In genomic region chr17:60305141-60305540, GRCh38 we compare ENCODE assay signal across 8 cellular contexts.
DNase-seq lines count a peak whose midpoint lies in the region; ATAC-seq and TF ChIP-seq lines count a peak whose summit lies in the region.

No MANE protein-coding gene starts in this region.

- peak overlapping the region; percentile 37 for H3K4me3 Mint-ChIP-seq in activated naive CD8-positive, alpha-beta T cell treated with anti-CD3 and anti-CD28 coated beads, Interleukin-2, amount 10 ng/mL, durations not matched to agents 7 days and 5 days

- intact Hi-C loops in Right ventricle myocardium superior (cut with DNase I) (no loop called here), left ventricle myocardium inferior (cut with micrococcal nuclease) (no loop called here)

- TF ChIP-seq CTCF in left ventricle myocardium inferior (IDR thresholded peaks at IDR 0.05; ENCODE audit: borderline replicate concordance): no peak

- H3K9me3 ChIP-seq in left ventricle myocardium inferior (replicated peaks): no peaks in the 10 kb centered on the region
- no peaks in the 10 kb centered on the region for H3K9me3 ChIP-seq in MG63

- H3K36me3 ChIP-seq in left ventricle myocardium inferior: peaks cover 10% of the 10 kb centered on the region
- no peaks in the 10 kb centered on the region; the same call in none of the 2 replicates for H3K36me3 ChIP-seq in MG63

- DNase-seq in Right ventricle myocardium superior (no peak), left ventricle myocardium inferior (no peak), putamen (ENCODE audit: low spot score) (peak; percentile 81), NCI-H526 treated with DMSO at 0.1 percent for 48 hours (lab: John Stamatoyannopoulos, UW) (no peak), H4 (ENCODE audit: low spot score) (no peak), MG63 (no peak)
- DNase-seq in activated naive CD8-positive, alpha-beta T cell treated with anti-CD3 and anti-CD28 coated beads, Interleukin-2, amount 10 ng/mL, durations not matched to agents 7 days and 5 days: no peak

- H3K27me3 ChIP-seq in left ventricle myocardium inferior (ENCODE audit: low read depth) (no peaks in the 10 kb centered on the region), MG63 (no peaks in the 10 kb centered on the region)

- H3K9me3 Mint-ChIP-seq in activated naive CD8-positive, alpha-beta T cell treated with anti-CD3 and anti-CD28 coated beads, Interleukin-2, amount 10 ng/mL, durations not matched to agents 7 days and 5 days: no peaks in the 10 kb centered on the region

- ATAC-seq in Right ventricle myocardium superior (ENCODE audit: poor library complexity) (peak; percentile 49), HG03575 (IDR thresholded peaks at IDR 0.05; ENCODE audit: extremely low read depth, insufficient number of reproducible peaks, low FRiP score, unreplicated experiment) (peak; percentile 44)
- ATAC-seq in activated naive CD8-positive, alpha-beta T cell treated with anti-CD3 and anti-CD28 coated beads, Interleukin-2, amount 10 ng/mL, durations not matched to agents 7 days and 5 days (ENCODE audit: low read depth): peak; percentile 97

- peak overlapping the region; percentile 71 for H3K27ac Mint-ChIP-seq in activated naive CD8-positive, alpha-beta T cell treated with anti-CD3 and anti-CD28 coated beads, Interleukin-2, amount 10 ng/mL, durations not matched to agents 7 days and 5 days

- peaks cover 11% of the 10 kb centered on the region for H3K4me1 Mint-ChIP-seq in activated naive CD8-positive, alpha-beta T cell treated with anti-CD3 and anti-CD28 coated beads, Interleukin-2, amount 10 ng/mL, durations not matched to agents 7 days and 5 days

- H3K27me3 Mint-ChIP-seq in activated naive CD8-positive, alpha-beta T cell treated with anti-CD3 and anti-CD28 coated beads, Interleukin-2, amount 10 ng/mL, durations not matched to agents 7 days and 5 days: no peaks in the 10 kb centered on the region

- POLR2A ChIA-PET in activated naive CD8-positive, alpha-beta T cell treated with anti-CD3 and anti-CD28 coated beads, Interleukin-2, amount 10 ng/mL, durations not matched to agents 7 days and 5 days (lab: Charles Lee): interaction anchor here (0.5 to 0.6 kb wide), 2 partner anchors 34 to 200 kb away, joined by 3 to 5 read pairs; no protein-coding TSS in a partner anchor

- peaks cover 11% of the 10 kb centered on the region for H3K4me1 ChIP-seq in left ventricle myocardium inferior

- H3K4me3 ChIP-seq in left ventricle myocardium inferior: no peak overlapping the region
- no peak overlapping the region for H3K4me3 ChIP-seq in MG63

- no peak overlapping the region for H3K27ac ChIP-seq in left ventricle myocardium inferior (replicated peaks)

- peaks cover 31% of the 10 kb centered on the region for H3K36me3 Mint-ChIP-seq in activated naive CD8-positive, alpha-beta T cell treated with anti-CD3 and anti-CD28 coated beads, Interleukin-2, amount 10 ng/mL, durations not matched to agents 7 days and 5 days

Comparison
In these comparisons a context has a peak if more than half of its experiments do, and no peak if none do; other contexts are left out.
1. ATAC-seq: peak in every context shown above with its lines; median percentile 97 in activated naive CD8-positive, alpha-beta T cell treated with anti-CD3 and anti-CD28 coated beads, Interleukin-2, amount 10 ng/mL, durations not matched to agents 7 days and 5 days; 49 in Right ventricle myocardium superior; 44 in HG03575.